Comparison of ENCODE assay signal across 11 cellular contexts in the genomic region with DNA sequence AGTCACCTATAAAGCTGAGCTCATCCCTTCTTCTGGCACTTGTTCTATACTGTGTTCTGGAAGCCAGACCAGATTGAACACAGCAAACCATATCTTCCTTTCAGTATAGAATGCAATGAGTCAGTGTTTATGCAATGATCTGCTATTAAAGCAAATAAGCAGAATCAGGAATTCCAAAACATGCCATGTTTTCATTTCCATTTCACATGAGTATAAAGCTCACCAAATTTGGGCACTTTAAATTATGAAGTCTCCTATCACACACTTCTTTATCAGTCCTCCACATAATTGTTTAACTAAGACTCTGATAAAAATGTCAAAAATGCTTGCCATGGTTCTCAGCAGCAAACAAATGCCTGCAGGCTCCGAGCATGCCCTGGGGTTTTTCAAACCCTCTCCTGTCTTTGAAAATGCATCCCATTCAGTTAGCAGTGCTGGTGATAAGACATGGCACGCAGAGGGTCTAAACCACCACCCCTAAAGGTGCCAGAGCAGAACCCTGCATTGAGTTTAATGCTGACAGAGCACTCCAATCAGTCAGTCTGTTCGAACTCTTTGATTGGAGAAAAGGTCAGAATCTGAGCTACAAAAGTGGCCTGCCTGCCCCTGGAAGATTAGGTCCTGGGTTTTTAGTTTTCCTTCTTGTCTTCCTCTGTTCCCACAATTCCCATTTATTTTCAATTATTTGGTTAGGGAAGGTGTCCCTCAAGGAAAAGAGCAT.
DNase-seq lines count a peak whose midpoint lies in the region; ATAC-seq, FAIRE-seq and TF ChIP-seq lines count a peak whose summit lies in the region.
"Had no signal": no experiment of that assay in that cellular context is flagged by ENCODE, and none has a peak within 500 bp of the region (broad histone marks: within the 10 kb centered on the region; RNA-seq: fewer than 3 reads in every experiment).

No MANE protein-coding gene starts in this region.

- DNase-seq in DMS 273 (lab: John Stamatoyannopoulos, UW; ENCODE audit: unreplicated experiment) (peak; percentile 29), DMS 273 treated with DMSO at 0.1 percent for 48 hours (lab: John Stamatoyannopoulos, UW) (no peak), HTR-8/SVneo (ENCODE audit: insufficient read length, low spot score) (peak; percentile 22), cardiac fibroblast (ENCODE audit: low read depth in 2 of 2) (peak; percentile 48 to 66), non-pigmented ciliary epithelial cell (ENCODE audit: low read depth) (peak; percentile 42), NOMO-1 treated with DMSO at 0.1 percent for 48 hours (lab: John Stamatoyannopoulos, UW; ENCODE audit: unreplicated experiment) (no peak)
- DNase-seq: GOT3, NCI-H1417, Right ventricle myocardium superior had no signal

- no peak for ATAC-seq in GM18873 (IDR thresholded peaks at IDR 0.05; ENCODE audit: low FRiP score, unreplicated experiment)
- no peak for ATAC-seq in HG02981 (IDR thresholded peaks at IDR 0.05; ENCODE audit: unreplicated experiment)

- FAIRE-seq in HTR-8/SVneo (lab: Jason Lieb, UNC) = no peak

- no peak for TF ChIP-seq CTCF in cardiac fibroblast (IDR thresholded peaks at IDR 0.05; ENCODE audit: low read depth, low read length)

- no peak overlapping the region for H3K4me3 ChIP-seq in cardiac fibroblast (replicated peaks in 1 of 2; ENCODE audit: low read depth in 2 of 2, low read length in 2 of 2)

Comparison
In these comparisons a context has a peak if more than half of its experiments do, and no peak if none do; other contexts are left out.
1. DNase-seq: peak in DMS 273 (single experiment), HTR-8/SVneo (single experiment), cardiac fibroblast (2 of 2) and non-pigmented ciliary epithelial cell (single experiment); none in DMS 273 treated with DMSO at 0.1 percent for 48 hours (single experiment) and NOMO-1 treated with DMSO at 0.1 percent for 48 hours (single experiment).